In genomic region chr3:8597515-8597853, GRCh38 we compare ENCODE assay signal across 28 cellular contexts. TPM values are rescaled to one million over a fixed set of nuclear protein-coding genes. Genes with fewer than 3 reads are reported as not detected.
"Had no signal": no experiment of that assay in that cellular context is flagged by ENCODE, and none has a peak within 500 bp of the region (broad histone marks: within the 10 kb centered on the region; RNA-seq: fewer than 3 reads in every experiment).

No MANE protein-coding gene starts in this region.

- H3K36me3 Mint-ChIP-seq: activated CD8-positive, alpha-beta memory T cell treated with anti-CD3 and anti-CD28 coated beads, Interleukin-2, amount 10 ng/mL, durations not matched to agents 7 days and 5 days; activated naive CD8-positive, alpha-beta T cell; stimulated activated memory B cell treated with anti-CD40 and anti-IgM and Interleukin-4, amounts not matched to agents 10 μg/mL and 1 μg/mL and 100 μg/mL, for 72 hours had no signal

- ATAC-seq: activated CD8-positive, alpha-beta memory T cell treated with anti-CD3 and anti-CD28 coated beads, Interleukin-2, amount 10 ng/mL, durations not matched to agents 7 days and 5 days; activated CD8-positive, alpha-beta T cell treated with anti-CD3 and anti-CD28 coated beads for 36 hours; sciatic nerve; stimulated activated memory B cell treated with anti-CD40 and anti-IgM and Interleukin-4, amounts not matched to agents 10 μg/mL and 1 μg/mL and 100 μg/mL, for 72 hours; stimulated activated naive CD8-positive, alpha-beta T cell treated with anti-CD3 and anti-CD28 coated beads, Interleukin-15, amount 100 ng/mL, for 72 hours had no signal

- H3K4me1 Mint-ChIP-seq: activated B cell treated with CpG ODN at 0.5 μM for 24 hours; activated CD8-positive, alpha-beta memory T cell treated with anti-CD3 and anti-CD28 coated beads, Interleukin-2, amount 10 ng/mL, durations not matched to agents 7 days and 5 days; stimulated activated memory B cell treated with anti-CD40 and anti-IgM and Interleukin-4, amounts not matched to agents 10 μg/mL and 1 μg/mL and 100 μg/mL, for 72 hours; stimulated activated naive CD8-positive, alpha-beta T cell treated with anti-CD3 and anti-CD28 coated beads, Interleukin-15, amount 100 ng/mL, for 72 hours had no signal

- H3K4me3 ChIP-seq: colonic mucosa, SK-N-MC, thyroid gland, upper lobe of left lung, vagina had no signal

- H3K27ac ChIP-seq: colonic mucosa, SK-N-MC, thyroid gland, upper lobe of left lung, vagina had no signal

- H3K36me3 ChIP-seq: colonic mucosa, thyroid gland, upper lobe of left lung, vagina had no signal

- H3K27me3 Mint-ChIP-seq: activated B cell treated with CpG ODN at 0.5 μM for 24 hours; activated CD8-positive, alpha-beta memory T cell treated with anti-CD3 and anti-CD28 coated beads, Interleukin-2, amount 10 ng/mL, durations not matched to agents 7 days and 5 days; activated CD8-positive, alpha-beta T cell treated with anti-CD3 and anti-CD28 coated beads for 36 hours; activated naive CD8-positive, alpha-beta T cell; stimulated activated naive CD8-positive, alpha-beta T cell treated with anti-CD3 and anti-CD28 coated beads, Interleukin-15, amount 100 ng/mL, for 72 hours had no signal

- H3K9me3 ChIP-seq: colonic mucosa, thyroid gland, upper lobe of left lung, vagina had no signal

- H3K4me1 ChIP-seq: colonic mucosa, thyroid gland, upper lobe of left lung had no signal

- DNase-seq: activated B cell treated with CpG ODN at 0.5 μM for 24 hours; activated CD4-positive, alpha-beta T cell treated with anti-CD3 and anti-CD28 coated beads, Interleukin-2, amount 50 U/mL, for 1 hour; activated CD8-positive, alpha-beta T cell treated with anti-CD3 and anti-CD28 coated beads for 36 hours; activated naive CD4-positive, alpha-beta T cell treated with Interleukin-2 at 50 U/mL for 16 hours; activated T-cell treated with anti-CD3 and anti-CD28 coated beads, Interleukin-2, amount 50 U/mL, for 48 hours; colonic mucosa; effector memory CD4-positive, alpha-beta T cell; foreskin fibroblast; left ventricle myocardium superior; small intestine; stimulated activated CD4-positive, alpha-beta T cell treated with anti-CD3 and anti-CD28 coated beads, Interleukin-1b, Interleukin-23, amount 100 ng/mL, for 48 hours; stimulated activated CD4-positive, alpha-beta T cell treated with anti-CD3 and anti-CD28 coated beads, Interleukin-4, amount 100 ng/mL, for 4 hours; stimulated activated CD8-positive, alpha-beta memory T cell treated with anti-CD3 and anti-CD28 coated beads, Interleukin-4, amount 100 ng/mL, for 48 hours; stimulated activated naive CD8-positive, alpha-beta T cell treated with anti-CD3 and anti-CD28 coated beads, Interleukin-15, amount 100 ng/mL, for 72 hours; substantia nigra; thyroid gland; upper lobe of left lung had no signal

- H3K9me3 Mint-ChIP-seq: activated B cell treated with CpG ODN at 0.5 μM for 24 hours; activated CD8-positive, alpha-beta T cell treated with anti-CD3 and anti-CD28 coated beads for 36 hours; nephron; stimulated activated memory B cell treated with anti-CD40 and anti-IgM and Interleukin-4, amounts not matched to agents 10 μg/mL and 1 μg/mL and 100 μg/mL, for 72 hours; stimulated activated naive CD8-positive, alpha-beta T cell treated with anti-CD3 and anti-CD28 coated beads, Interleukin-15, amount 100 ng/mL, for 72 hours had no signal

- H3K27ac Mint-ChIP-seq: activated B cell treated with CpG ODN at 0.5 μM for 24 hours; activated CD8-positive, alpha-beta memory T cell treated with anti-CD3 and anti-CD28 coated beads, Interleukin-2, amount 10 ng/mL, durations not matched to agents 7 days and 5 days; activated CD8-positive, alpha-beta T cell treated with anti-CD3 and anti-CD28 coated beads for 36 hours; activated naive CD8-positive, alpha-beta T cell; stimulated activated memory B cell treated with anti-CD40 and anti-IgM and Interleukin-4, amounts not matched to agents 10 μg/mL and 1 μg/mL and 100 μg/mL, for 72 hours; stimulated activated naive CD8-positive, alpha-beta T cell treated with anti-CD3 and anti-CD28 coated beads, Interleukin-15, amount 100 ng/mL, for 72 hours had no signal

- H3K4me3 Mint-ChIP-seq: activated B cell treated with CpG ODN at 0.5 μM for 24 hours; activated CD8-positive, alpha-beta memory T cell treated with anti-CD3 and anti-CD28 coated beads, Interleukin-2, amount 10 ng/mL, durations not matched to agents 7 days and 5 days; activated CD8-positive, alpha-beta T cell treated with anti-CD3 and anti-CD28 coated beads for 36 hours; activated naive CD8-positive, alpha-beta T cell; nephron; stimulated activated memory B cell treated with anti-CD40 and anti-IgM and Interleukin-4, amounts not matched to agents 10 μg/mL and 1 μg/mL and 100 μg/mL, for 72 hours; stimulated activated naive CD8-positive, alpha-beta T cell treated with anti-CD3 and anti-CD28 coated beads, Interleukin-15, amount 100 ng/mL, for 72 hours had no signal

- H3K27me3 ChIP-seq: colonic mucosa, thyroid gland, upper lobe of left lung, vagina had no signal

RNA-seq across cellular contexts. Expression of gene SSUH2, which starts 47.1 kb away (rescaled TPM):
- total RNA-seq: activated B cell treated with CpG ODN at 0.5 μM for 24 hours, epithelial cell of proximal tubule, lung microvascular endothelial cell, osteocyte, renal cortical epithelial cell, vagina had no signal
